Comparison of ENCODE assay signal across 10 cellular contexts in the genomic region with DNA sequence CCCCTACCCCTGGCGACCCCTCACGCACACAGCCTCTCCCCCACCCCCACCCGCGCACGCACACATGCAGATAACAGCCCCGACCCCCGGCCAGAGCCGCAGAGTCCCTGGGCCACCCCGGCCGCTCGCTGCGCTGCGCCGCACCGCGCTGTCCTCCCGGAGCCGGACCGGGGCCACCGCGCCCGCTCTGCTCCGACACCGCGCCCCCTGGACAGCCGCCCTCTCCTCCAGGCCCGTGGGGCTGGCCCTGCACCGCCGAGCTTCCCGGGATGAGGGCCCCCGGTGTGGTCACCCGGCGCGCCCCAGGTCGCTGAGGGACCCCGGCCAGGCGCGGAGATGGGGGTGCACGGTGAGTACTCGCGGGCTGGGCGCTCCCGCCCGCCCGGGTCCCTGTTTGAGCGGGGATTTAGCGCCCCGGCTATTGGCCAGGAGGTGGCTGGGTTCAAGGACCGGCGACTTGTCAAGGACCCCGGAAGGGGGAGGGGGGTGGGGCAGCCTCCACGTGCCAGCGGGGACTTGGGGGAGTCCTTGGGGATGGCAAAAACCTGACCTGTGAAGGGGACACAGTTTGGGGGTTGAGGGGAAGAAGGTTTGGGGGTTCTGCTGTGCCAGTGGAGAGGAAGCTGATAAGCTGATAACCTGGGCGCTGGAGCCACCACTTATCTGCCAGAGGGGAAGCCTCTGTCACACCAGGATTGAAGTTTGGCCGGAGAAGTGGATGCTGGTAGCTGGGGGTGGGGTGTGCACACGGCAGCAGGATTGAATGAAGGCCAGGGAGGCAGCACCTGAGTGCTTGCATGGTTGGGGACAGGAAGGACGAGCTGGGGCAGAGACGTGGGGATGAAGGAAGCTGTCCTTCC. TPM values are rescaled to one million over a fixed set of nuclear protein-coding genes. Genes with fewer than 3 reads are reported as not detected.
A peak's percentile ranks its signal among the peaks of the same experiment; 100 is the strongest.
DNase-seq lines count a peak whose midpoint lies in the region; ATAC-seq and TF ChIP-seq lines count a peak whose summit lies in the region.
"Had no signal": no experiment of that assay in that cellular context is flagged by ENCODE, and none has a peak within 500 bp of the region (broad histone marks: within the 10 kb centered on the region; RNA-seq: fewer than 3 reads in every experiment).

No MANE protein-coding gene starts in this region.

- H3K27me3 ChIP-seq in BLaER1, result peaks cover 43% of the 10 kb centered on the region
- peaks cover 45 to 55% of the 10 kb centered on the region in 2 experiments for H3K27me3 ChIP-seq in mesenchymal stem cell (ENCODE audit: control insufficient read depth in 1 of 2, insufficient read depth in 1 of 2, low read length in 2 of 2)

- H4K8ac ChIP-seq in mesenchymal stem cell (ENCODE audit: low read length), result no peak overlapping the region

- H3K4me3 ChIP-seq in BLaER1 (no peak overlapping the region), mesenchymal stem cell (ENCODE audit: insufficient read depth in 1 of 2, low read depth in 1 of 2, low read length in 2 of 2) (peak overlapping the region in 1 of 2 experiments; percentile 9)

- no peak overlapping the region for H2BK15ac ChIP-seq in mesenchymal stem cell (ENCODE audit: low read depth, poor library complexity, severe bottlenecking)

- no peak overlapping the region for H2AFZ ChIP-seq in mesenchymal stem cell (ENCODE audit: low read depth, low read length)

- no peak for TF ChIP-seq CTCF in brain (conservative IDR thresholded peaks at IDR 0.05)

- POLR2A ChIA-PET in naive thymus-derived CD8-positive, alpha-beta T cell (lab: Charles Lee), result interaction anchor here (0.6 kb wide), 1 partner anchor 224 kb away, joined by 3 read pairs; no protein-coding TSS in a partner anchor
- POLR2A ChIA-PET in HEK293T (lab: Yijun Ruan, JAX), result interaction anchor here (8.2 kb wide), 1 partner anchor 15 kb away, joined by 68 read pairs; a partner anchor contains a TSS

- H4K20me1 ChIP-seq in BLaER1, result no peaks in the 10 kb centered on the region

- H2BK12ac ChIP-seq in mesenchymal stem cell (ENCODE audit: low read length in 2 of 2), result no peak overlapping the region

- no peak overlapping the region for H3K27ac Mint-ChIP-seq in brain
- H3K27ac Mint-ChIP-seq in naive thymus-derived CD8-positive, alpha-beta T cell, result peak overlapping the region in 1 of 10 donors; percentile 13

- no peak overlapping the region for H4K91ac ChIP-seq in mesenchymal stem cell (ENCODE audit: low read length)

- H3K4me1 ChIP-seq in BLaER1 (peaks cover 13% of the 10 kb centered on the region), mesenchymal stem cell (ENCODE audit: control insufficient read depth, insufficient read depth, low read depth, low read length) (peaks cover 8% of the 10 kb centered on the region)

- ATAC-seq in naive thymus-derived CD8-positive, alpha-beta T cell, result no peak
- ATAC-seq in GM18909 (IDR thresholded peaks at IDR 0.05; ENCODE audit: poor library complexity, unreplicated experiment), result no peak

- H3K9ac ChIP-seq in BLaER1 (no peak overlapping the region), mesenchymal stem cell (ENCODE audit: low read length) (no peak overlapping the region)

- no peak overlapping the region for H2BK5ac ChIP-seq in mesenchymal stem cell (ENCODE audit: low read depth, low read length, poor library complexity, severe bottlenecking)

- H3K36me3 Mint-ChIP-seq in brain, result no peaks in the 10 kb centered on the region
- peaks cover 0 to 4% (median 0%) of the 10 kb centered on the region in 3 donors for H3K36me3 Mint-ChIP-seq in naive thymus-derived CD8-positive, alpha-beta T cell

- H3K4me1 Mint-ChIP-seq in brain, result no peaks in the 10 kb centered on the region
- peaks cover 3 to 6% (median 5%) of the 10 kb centered on the region in 4 donors for H3K4me1 Mint-ChIP-seq in naive thymus-derived CD8-positive, alpha-beta T cell

- no peak overlapping the region for H3K18ac ChIP-seq in mesenchymal stem cell (ENCODE audit: low read depth in 1 of 2, low read length in 2 of 2)

- H3K27ac ChIP-seq in BLaER1 (no peak overlapping the region), mesenchymal stem cell (ENCODE audit: low read length, poor library complexity, severe bottlenecking) (no peak overlapping the region)

- CTCF ChIA-PET in HEK293T (lab: Yijun Ruan, JAX), result interaction anchor here (1.1 kb wide), 1 partner anchor 15 kb away, joined by 4 read pairs; a partner anchor contains a TSS

- H3K4me3 Mint-ChIP-seq in brain, result peak overlapping the region; percentile 19 to 68 (median 39)
- H3K4me3 Mint-ChIP-seq in naive thymus-derived CD8-positive, alpha-beta T cell, result peak overlapping the region in 2 of 10 donors; percentile 31 to 68

- H3K9me3 ChIP-seq in BLaER1 (peaks cover 15% of the 10 kb centered on the region), mesenchymal stem cell (ENCODE audit: control insufficient read depth, low read length) (peaks cover 6% of the 10 kb centered on the region)

- H3K9me3 Mint-ChIP-seq in brain, result peaks cover 5 to 17% (median 13%) of the 10 kb centered on the region in 5 experiments
- H3K9me3 Mint-ChIP-seq in naive thymus-derived CD8-positive, alpha-beta T cell, result peaks cover 0 to 17% (median 11%) of the 10 kb centered on the region in 9 donors

- WGBS in mesenchymal stem cell, result 6% methylated on average over 52 of the region's 58 CpGs

- H3K14ac ChIP-seq in mesenchymal stem cell (ENCODE audit: low read length in 2 of 2), result no peak overlapping the region

- peak overlapping the region in 1 of 2 experiments; percentile 79 for H3K23ac ChIP-seq in mesenchymal stem cell (ENCODE audit: low read length in 2 of 2)

- H3K4ac ChIP-seq in mesenchymal stem cell (ENCODE audit: low read depth in 1 of 2, low read length in 2 of 2), result no peak overlapping the region

- no peaks in the 10 kb centered on the region for H3K79me1 ChIP-seq in mesenchymal stem cell (replicated peaks; ENCODE audit: low read length, poor library complexity, severe bottlenecking)

- H3K4me2 ChIP-seq in BLaER1 (peak overlapping the region; percentile 74), mesenchymal stem cell (ENCODE audit: low read length, poor library complexity, severe bottlenecking) (peak overlapping the region; percentile 6)

- peaks cover 79% of the 10 kb centered on the region for H3K27me3 Mint-ChIP-seq in brain
- peaks cover 24 to 56% (median 44%) of the 10 kb centered on the region in 5 donors for H3K27me3 Mint-ChIP-seq in naive thymus-derived CD8-positive, alpha-beta T cell

- no peak overlapping the region for H2BK120ac ChIP-seq in mesenchymal stem cell (ENCODE audit: low read depth, low read length)

- H3K36me3 ChIP-seq in BLaER1, result no peaks in the 10 kb centered on the region
- H3K36me3 ChIP-seq in mesenchymal stem cell (ENCODE audit: control insufficient read depth in 1 of 2, insufficient read depth in 2 of 2, low read depth in 1 of 2, low read length in 2 of 2), result peaks cover 0 to 3% of the 10 kb centered on the region in 2 experiments

- DNase-seq in mesenchymal stem cell (no peak), HEK293T (ENCODE audit: extremely low spot score) (no peak)
- no peak for DNase-seq in naive thymus-derived CD8-positive, alpha-beta T cell
- DNase-seq: islet precursor cell; NCI-H1105 treated with DMSO at 0.1 percent for 48 hours; stimulated activated CD4-positive, alpha-beta T cell treated with anti-CD3 and anti-CD28 coated beads, Interleukin-1b, Interleukin-23, amount 100 ng/mL, for 48 hours; stimulated activated naive CD4-positive, alpha-beta T cell treated with Interleukin-2 at 50 U/mL for 16 hours had no signal

- H2AK5ac ChIP-seq in mesenchymal stem cell (ENCODE audit: low read length, severe bottlenecking), result no peak overlapping the region

TF ChIP-seq in HEK293T, 16 proteins besides CTCF, POLR2A, EP300 and RAD21 (continues in another document):
- TF ChIP-seq ARNT (IDR thresholded peaks at IDR 0.05) (no peak), SP1 (IDR thresholded peaks at IDR 0.05) (no peak), FOXM1 (IDR thresholded peaks at IDR 0.05; ENCODE audit: borderline replicate concordance) (no peak), FOXK2 (IDR thresholded peaks at IDR 0.05) (no peak), HDGF (IDR thresholded peaks at IDR 0.05; ENCODE audit: borderline replicate concordance) (no peak), ZNF384 (IDR thresholded peaks at IDR 0.05) (no peak), ELF4 (IDR thresholded peaks at IDR 0.05) (no peak)
- TF ChIP-seq, protein P1, sequence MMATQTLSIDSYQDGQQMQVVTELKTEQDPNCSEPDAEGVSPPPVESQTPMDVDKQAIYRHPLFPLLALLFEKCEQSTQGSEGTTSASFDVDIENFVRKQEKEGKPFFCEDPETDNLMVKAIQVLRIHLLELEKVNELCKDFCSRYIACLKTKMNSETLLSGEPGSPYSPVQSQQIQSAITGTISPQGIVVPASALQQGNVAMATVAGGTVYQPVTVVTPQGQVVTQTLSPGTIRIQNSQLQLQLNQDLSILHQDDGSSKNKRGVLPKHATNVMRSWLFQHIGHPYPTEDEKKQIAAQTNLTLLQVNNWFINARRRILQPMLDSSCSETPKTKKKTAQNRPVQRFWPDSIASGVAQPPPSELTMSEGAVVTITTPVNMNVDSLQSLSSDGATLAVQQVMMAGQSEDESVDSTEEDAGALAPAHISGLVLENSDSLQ (IDR thresholded peaks at IDR 0.05), result no peak

RNA-seq across cellular contexts. Expression of a gene that starts 0.6 kb away (rescaled TPM):
- polyA plus RNA-seq in brain (ENCODE audit: insufficient read depth, low read depth, low replicate concordance), result not detected
- 0.03 TPM for polyA plus RNA-seq in mesenchymal stem cell (2013, experiment 1 of 2)
- 0.03 TPM for polyA plus RNA-seq in mesenchymal stem cell (2013, experiment 2 of 2)
- total RNA-seq in naive thymus-derived CD8-positive, alpha-beta T cell, result not detected
- polyA plus RNA-seq in naive thymus-derived CD8-positive, alpha-beta T cell, result not detected

RNA-seq across cellular contexts. Expression of a gene that starts 12.5 kb away (rescaled TPM):
- not detected for polyA plus RNA-seq in brain (ENCODE audit: insufficient read depth, low read depth, low replicate concordance)
- polyA plus RNA-seq in mesenchymal stem cell (2013, experiment 1 of 2), result not detected
- polyA plus RNA-seq in mesenchymal stem cell (2013, experiment 2 of 2), result not detected
- total RNA-seq in naive thymus-derived CD8-positive, alpha-beta T cell, result not detected
- under 1 TPM in 1 of 3 donors, not detected in 2; 0.05 TPM for polyA plus RNA-seq in naive thymus-derived CD8-positive, alpha-beta T cell

RNA-seq across cellular contexts. Expression of a gene that starts 15.0 kb away (rescaled TPM):
- polyA plus RNA-seq in brain (ENCODE audit: insufficient read depth, low read depth, low replicate concordance), result 63.0 TPM
- 32.8 TPM for polyA plus RNA-seq in mesenchymal stem cell (2013, experiment 1 of 2)
- 33.6 TPM for polyA plus RNA-seq in mesenchymal stem cell (2013, experiment 2 of 2)
- 10 to 100 TPM; 16.9 to 17.5 TPM for total RNA-seq in naive thymus-derived CD8-positive, alpha-beta T cell
- 10 to 100 TPM; 32.6 to 41.7 (median 33.0) TPM for polyA plus RNA-seq in naive thymus-derived CD8-positive, alpha-beta T cell

RNA-seq across cellular contexts. Expression of a gene that starts 26.8 kb away (rescaled TPM):
- polyA plus RNA-seq in brain (ENCODE audit: insufficient read depth, low read depth, low replicate concordance), result 14.2 TPM
- polyA plus RNA-seq in mesenchymal stem cell (2013, experiment 1 of 2), result 13.2 TPM
- 12.0 TPM for polyA plus RNA-seq in mesenchymal stem cell (2013, experiment 2 of 2)
- total RNA-seq in naive thymus-derived CD8-positive, alpha-beta T cell, result 100 to 1,000 TPM; 118 to 122 TPM
- polyA plus RNA-seq in naive thymus-derived CD8-positive, alpha-beta T cell, result 1 to 10 TPM in 2 of 3 donors, under 1 TPM in 1; 0.83 to 3.0 (median 1.0) TPM

RNA-seq across cellular contexts. Expression of a gene that starts 47.3 kb away (rescaled TPM):
- 600 TPM for polyA plus RNA-seq in brain (ENCODE audit: insufficient read depth, low read depth, low replicate concordance)
- polyA plus RNA-seq in mesenchymal stem cell (2013, experiment 1 of 2), result 145 TPM
- polyA plus RNA-seq in mesenchymal stem cell (2013, experiment 2 of 2), result 145 TPM
- 100 to 1,000 TPM; 117 to 118 TPM for total RNA-seq in naive thymus-derived CD8-positive, alpha-beta T cell
- 10 to 100 TPM; 34.8 to 42.4 (median 42.1) TPM for polyA plus RNA-seq in naive thymus-derived CD8-positive, alpha-beta T cell
